Comparison of ENCODE assay signal across 14 cellular contexts in the genomic region with DNA sequence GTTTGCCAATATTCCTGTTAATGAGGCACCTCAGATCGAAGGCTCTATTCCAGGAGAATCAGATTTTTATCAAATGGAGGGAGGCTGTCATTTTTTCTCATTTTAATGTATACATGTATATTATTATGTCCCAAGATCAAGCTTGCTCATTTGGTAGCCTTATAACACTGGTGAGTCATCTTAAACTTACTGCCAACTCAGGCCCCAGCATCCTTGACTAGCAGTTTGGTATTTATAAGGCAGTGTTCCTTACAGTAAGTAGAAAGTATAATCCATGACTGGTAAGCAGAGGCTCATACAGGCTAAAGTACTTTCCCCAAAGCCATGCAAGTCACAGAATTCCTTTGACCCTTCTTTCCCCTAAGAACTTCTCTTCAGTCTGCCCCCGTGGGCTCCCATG.
DNase-seq lines count a peak whose midpoint lies in the region; ATAC-seq and TF ChIP-seq lines count a peak whose summit lies in the region.
"Had no signal": no experiment of that assay in that cellular context is flagged by ENCODE, and none has a peak within 500 bp of the region (broad histone marks: within the 10 kb centered on the region; RNA-seq: fewer than 3 reads in every experiment).

No MANE protein-coding gene starts in this region.

- H3K4me1 ChIP-seq in trophoblast cell (ENCODE audit: control insufficient read depth in 1 of 2, insufficient read depth in 2 of 2, low read length in 2 of 2) = peaks cover 0 to 3% of the 10 kb centered on the region in 2 experiments
- H3K4me1 ChIP-seq: HAP-1 had no signal

- no peaks in the 10 kb centered on the region for H3K36me3 ChIP-seq in trophoblast cell (ENCODE audit: control insufficient read depth in 1 of 2, insufficient read depth in 2 of 2, low read length in 2 of 2)
- H3K36me3 ChIP-seq: HAP-1 had no signal

- no peak overlapping the region for H2AK5ac ChIP-seq in trophoblast cell (ENCODE audit: low read length)

- H3K9me3 Mint-ChIP-seq in Calu3 (ENCODE audit: low read depth, unreplicated experiment) = peaks cover 8% of the 10 kb centered on the region
- H3K9me3 Mint-ChIP-seq: activated CD4-positive, alpha-beta memory T cell treated with anti-CD3 and anti-CD28 coated beads, Interleukin-2, amount 10 ng/mL, durations not matched to agents 7 days and 5 days had no signal

- no peaks in the 10 kb centered on the region for H3K79me2 ChIP-seq in trophoblast cell (ENCODE audit: control insufficient read depth, insufficient read depth, low read length, poor library complexity)
- H3K79me2 ChIP-seq: parathyroid adenoma had no signal

- intact Hi-C loops in Calu3 (cut with micrococcal nuclease; ENCODE audit: unreplicated experiment) = no loop called here

- H4K91ac ChIP-seq in trophoblast cell (ENCODE audit: low read depth, low read length) = no peak overlapping the region

- DNase-seq in Calu3 = peak; percentile 19
- DNase-seq in NCI-H226 = peak; percentile 68
- peak; percentile 81 for DNase-seq in dedifferentiated amniotic fluid mesenchymal stem cell (ENCODE audit: extremely low spot score)
- peak; percentile 22 to 51 for DNase-seq in trophoblast cell
- no peak for DNase-seq in COLO829 (ENCODE audit: low spot score)
- DNase-seq: activated CD4-positive, alpha-beta memory T cell treated with anti-CD3 and anti-CD28 coated beads, Interleukin-2, amount 10 ng/mL, durations not matched to agents 7 days and 5 days; hypothalamus; NCI-H1694 had no signal

- peaks cover 23% of the 10 kb centered on the region for H3K4me1 Mint-ChIP-seq in Calu3 (ENCODE audit: low read depth, unreplicated experiment)
- H3K4me1 Mint-ChIP-seq: activated CD4-positive, alpha-beta memory T cell treated with anti-CD3 and anti-CD28 coated beads, Interleukin-2, amount 10 ng/mL, durations not matched to agents 7 days and 5 days had no signal

- H3K9ac ChIP-seq in trophoblast cell (ENCODE audit: low read length) = no peak overlapping the region
- H3K9ac ChIP-seq: parathyroid adenoma had no signal

- peak overlapping the region; percentile 10 for H3K27ac Mint-ChIP-seq in Calu3 (ENCODE audit: unreplicated experiment)
- H3K27ac Mint-ChIP-seq: activated CD4-positive, alpha-beta memory T cell treated with anti-CD3 and anti-CD28 coated beads, Interleukin-2, amount 10 ng/mL, durations not matched to agents 7 days and 5 days; memory B cell had no signal

- H3K23ac ChIP-seq in trophoblast cell (ENCODE audit: low read length) = no peak overlapping the region

- no peaks in the 10 kb centered on the region for H3K27me3 ChIP-seq in trophoblast cell (ENCODE audit: insufficient read depth, low read length)

- no TSS peak for BruUV-seq in Calu3 (replicated peaks; lab: Mats Ljungman, UMichigan)

- H3K4me3 ChIP-seq in trophoblast cell (ENCODE audit: low read depth, low read length) = no peak overlapping the region
- H3K4me3 ChIP-seq: HAP-1 had no signal

- no peak overlapping the region for H4K12ac ChIP-seq in trophoblast cell (ENCODE audit: low read depth, low read length)

- H3K27ac ChIP-seq in trophoblast cell (ENCODE audit: low read depth, low read length) = no peak overlapping the region
- H3K27ac ChIP-seq: parathyroid adenoma had no signal

- no peaks in the 10 kb centered on the region for H3K9me3 ChIP-seq in trophoblast cell (ENCODE audit: insufficient read depth, low read depth, low read length)
- H3K9me3 ChIP-seq: HAP-1 had no signal

- ATAC-seq in HG03095 (IDR thresholded peaks at IDR 0.05; ENCODE audit: unreplicated experiment) (no peak), HG03196 (IDR thresholded peaks at IDR 0.05; ENCODE audit: unreplicated experiment) (no peak), HG03039 (IDR thresholded peaks at IDR 0.05; ENCODE audit: unreplicated experiment) (no peak)

- H2BK5ac ChIP-seq in trophoblast cell (ENCODE audit: low read depth, low read length, poor library complexity) = no peak overlapping the region

- H3K4me2 ChIP-seq in trophoblast cell (ENCODE audit: low read length) = no peak overlapping the region

- CTCF ChIA-PET in Calu3 (lab: Charles Lee) = interaction anchor here (0.7 kb wide), 1 partner anchor 9 kb away, joined by 3 read pairs; no protein-coding TSS in a partner anchor

- H2BK120ac ChIP-seq in trophoblast cell (ENCODE audit: insufficient read depth, low read length, poor library complexity) = no peak overlapping the region

- H2AFZ ChIP-seq in trophoblast cell (ENCODE audit: insufficient read depth, low read length, poor library complexity) = no peak overlapping the region
- H2AFZ ChIP-seq: parathyroid adenoma had no signal

- H3K79me1 ChIP-seq in trophoblast cell (ENCODE audit: low read length) = no peaks in the 10 kb centered on the region

- H4K8ac ChIP-seq in trophoblast cell (ENCODE audit: low read depth, low read length) = no peak overlapping the region

- no CpG with 5 or more reads among the region's 2 CpGs for WGBS in trophoblast cell (ENCODE audit: extremely low coverage, insufficient coverage, insufficient read length)

- no peaks in the 10 kb centered on the region for H3K27me3 Mint-ChIP-seq in Calu3 (ENCODE audit: unreplicated experiment)
- H3K27me3 Mint-ChIP-seq: activated CD4-positive, alpha-beta memory T cell treated with anti-CD3 and anti-CD28 coated beads, Interleukin-2, amount 10 ng/mL, durations not matched to agents 7 days and 5 days had no signal

- no peak overlapping the region for H3K14ac ChIP-seq in trophoblast cell (ENCODE audit: low read length)

- H3K4ac ChIP-seq in trophoblast cell (ENCODE audit: low read depth, low read length) = no peak overlapping the region

- no peak overlapping the region for H3K18ac ChIP-seq in trophoblast cell (ENCODE audit: low read length)

- no peak overlapping the region for H3K4me3 Mint-ChIP-seq in Calu3 (ENCODE audit: low read depth, unreplicated experiment)
- H3K4me3 Mint-ChIP-seq: activated CD4-positive, alpha-beta memory T cell treated with anti-CD3 and anti-CD28 coated beads, Interleukin-2, amount 10 ng/mL, durations not matched to agents 7 days and 5 days; memory B cell had no signal

- H2BK12ac ChIP-seq in trophoblast cell (ENCODE audit: low read length) = no peak overlapping the region

- no peaks in the 10 kb centered on the region for H3K36me3 Mint-ChIP-seq in Calu3 (ENCODE audit: insufficient read depth, unreplicated experiment)
- H3K36me3 Mint-ChIP-seq: memory B cell had no signal

- no peak for TF ChIP-seq CTCF in Calu3 (IDR thresholded peaks at IDR 0.05; ENCODE audit: unreplicated experiment)
